In the genomic region with DNA sequence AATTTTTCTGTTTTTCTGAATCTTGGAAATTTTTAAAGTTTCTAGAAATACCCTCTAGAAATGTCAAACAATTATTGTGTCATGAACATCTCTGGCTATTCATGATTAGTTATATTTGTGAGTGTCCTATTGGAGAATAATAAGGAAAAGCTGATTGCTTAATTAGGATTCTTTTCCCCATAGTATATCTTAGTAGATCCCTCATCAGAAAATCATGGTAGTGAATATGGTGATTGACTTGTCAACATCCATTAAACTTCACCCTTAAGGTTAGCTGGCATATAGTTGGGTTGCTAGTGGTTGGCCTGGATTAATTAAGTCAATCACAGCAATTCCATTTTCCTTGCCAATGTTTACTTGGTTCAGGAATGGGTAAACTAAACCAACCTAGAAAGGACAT, we compare ENCODE assay signal across 21 cellular contexts.
"Had no signal": no experiment of that assay in that cellular context is flagged by ENCODE, and none has a peak within 500 bp of the region (broad histone marks: within the 10 kb centered on the region; RNA-seq: fewer than 3 reads in every experiment).

No MANE protein-coding gene starts in this region.

- H3K27me3 ChIP-seq: dorsolateral prefrontal cortex, esophagus muscularis mucosa, foreskin keratinocyte, gastrocnemius medialis, heart right ventricle, left lung had no signal

- H3K27ac ChIP-seq: coronary artery, dorsolateral prefrontal cortex, esophagus muscularis mucosa, foreskin keratinocyte, gastrocnemius medialis, heart right ventricle, left lung, lower lobe of right lung had no signal

- H3K36me3 ChIP-seq: esophagus muscularis mucosa, gastrocnemius medialis, heart right ventricle, left lung, lower lobe of right lung had no signal

- H3K9me3 ChIP-seq: esophagus muscularis mucosa, gastrocnemius medialis, heart right ventricle, left lung, lower lobe of right lung, mucosa of descending colon had no signal

- DNase-seq: dermis blood vessel endothelial cell; dorsolateral prefrontal cortex; effector CD4-positive, alpha-beta T cell; effector memory CD4-positive, alpha-beta T cell; foreskin keratinocyte; gastrocnemius medialis; heart right ventricle; hippocampal formation; left cardiac atrium; left lung; left ventricle myocardium superior; lower lobe of right lung; mesenchymal stem cell; mucosa of descending colon; naive B cell; naive thymus-derived CD8-positive, alpha-beta T cell had no signal

- H3K4me3 ChIP-seq: coronary artery, dorsolateral prefrontal cortex, esophagus muscularis mucosa, gastrocnemius medialis, heart right ventricle, left lung, lower lobe of right lung, mucosa of descending colon had no signal

- ATAC-seq: foreskin keratinocyte; gastrocnemius medialis; heart right ventricle; left cardiac atrium; left lung; left ventricle myocardium superior; lower lobe of right lung; mucosa of descending colon; naive thymus-derived CD8-positive, alpha-beta T cell had no signal

- H3K4me1 ChIP-seq: esophagus muscularis mucosa, gastrocnemius medialis, lower lobe of right lung had no signal

- FAIRE-seq: endothelial cell of umbilical vein, islet of Langerhans, keratinocyte had no signal
